ENCODE assay signal across 14 cellular contexts in genomic region chr6:163461696-163462095, GRCh38. TPM values are rescaled to one million over a fixed set of nuclear protein-coding genes. Genes with fewer than 3 reads are reported as not detected.
DNase-seq lines count a peak whose midpoint lies in the region; ATAC-seq and TF ChIP-seq lines count a peak whose summit lies in the region.
"Had no signal": no experiment of that assay in that cellular context is flagged by ENCODE, and none has a peak within 500 bp of the region (broad histone marks: within the 10 kb centered on the region; RNA-seq: fewer than 3 reads in every experiment).

No MANE protein-coding gene starts in this region.

- no peak for ATAC-seq in stimulated activated naive CD8-positive, alpha-beta T cell treated with anti-CD3 and anti-CD28 coated beads, Interleukin-15, amount 100 ng/mL, for 72 hours
- ATAC-seq in activated B cell treated with CpG ODN at 0.5 μM for 24 hours (ENCODE audit: low read depth), result no peak
- no peak for ATAC-seq in aorta (ENCODE audit: low FRiP score)
- ATAC-seq in GM19395 (IDR thresholded peaks at IDR 0.05; ENCODE audit: unreplicated experiment), result no peak
- ATAC-seq: Right ventricle myocardium inferior had no signal

- H3K36me3 ChIP-seq in subcutaneous abdominal adipose tissue (ENCODE audit: control insufficient read depth in 5 of 5, insufficient read depth in 5 of 5, low read length in 5 of 5) (peaks cover 0 to 14% (median 8%) of the 10 kb centered on the region in 5 donors), aorta (ENCODE audit: control insufficient read depth in 1 of 2, insufficient read depth in 2 of 2, low read length in 1 of 2) (no peaks in the 10 kb centered on the region)
- H3K36me3 ChIP-seq: stomach had no signal

- H3K4me3 Mint-ChIP-seq in stimulated activated naive CD8-positive, alpha-beta T cell treated with anti-CD3 and anti-CD28 coated beads, Interleukin-15, Interleukin-2, amounts not matched to agents 100 ng/mL and 50 ng/mL, for 24 hours, result peak overlapping the region; percentile 40
- H3K4me3 Mint-ChIP-seq in stimulated activated naive CD8-positive, alpha-beta T cell treated with anti-CD3 and anti-CD28 coated beads, Interleukin-15, amount 100 ng/mL, for 72 hours, result peak overlapping the region in 1 of 2 donors; percentile 15
- peak overlapping the region; percentile 35 for H3K4me3 Mint-ChIP-seq in activated B cell treated with CpG ODN at 0.5 μM for 24 hours

- H3K27me3 ChIP-seq in subcutaneous abdominal adipose tissue (ENCODE audit: control insufficient read depth in 5 of 5, insufficient read depth in 4 of 5, low read length in 5 of 5), result no peaks in the 10 kb centered on the region
- H3K27me3 ChIP-seq in aorta (ENCODE audit: control insufficient read depth in 1 of 2, insufficient read depth in 2 of 2, low read length in 1 of 2), result no peaks in the 10 kb centered on the region
- H3K27me3 ChIP-seq: BE2C, stomach had no signal

- no peak overlapping the region for H3K4me3 ChIP-seq in fibroblast of villous mesenchyme (ENCODE audit: low read depth, low read length)
- no peak overlapping the region for H3K4me3 ChIP-seq in subcutaneous abdominal adipose tissue (ENCODE audit: low read depth in 1 of 5, low read length in 5 of 5)
- no peak overlapping the region for H3K4me3 ChIP-seq in aorta (ENCODE audit: low read length in 2 of 2)

- DNase-seq in stimulated activated naive CD8-positive, alpha-beta T cell treated with anti-CD3 and anti-CD28 coated beads, Interleukin-15, amount 100 ng/mL, for 72 hours, result no peak
- no peak for DNase-seq in activated B cell treated with CpG ODN at 0.5 μM for 24 hours
- DNase-seq in fibroblast of villous mesenchyme (ENCODE audit: low read depth), result peak; percentile 27
- no peak for DNase-seq in aorta
- no peak for DNase-seq in superior temporal gyrus (ENCODE audit: extremely low spot score)
- DNase-seq: activated CD8-positive, alpha-beta memory T cell treated with anti-CD3 and anti-CD28 coated beads, Interleukin-2, amount 50 U/mL, for 48 hours; BE2C; effector CD8-positive, alpha-beta T cell; H7; stomach had no signal

- TF ChIP-seq CTCF in activated B cell treated with CpG ODN at 0.5 μM for 24 hours (IDR thresholded peaks at IDR 0.05) (no peak), fibroblast of villous mesenchyme (IDR thresholded peaks at IDR 0.05; ENCODE audit: insufficient read depth, low read depth, low read length) (no peak)

- WGBS in aorta, 2 donors, result 95 to 96% methylated on average over 3 of the region's 3 CpGs

- no peaks in the 10 kb centered on the region for H3K9me3 Mint-ChIP-seq in stimulated activated naive CD8-positive, alpha-beta T cell treated with anti-CD3 and anti-CD28 coated beads, Interleukin-15, Interleukin-2, amounts not matched to agents 100 ng/mL and 50 ng/mL, for 24 hours
- peaks cover 0 to 6% of the 10 kb centered on the region in 2 donors for H3K9me3 Mint-ChIP-seq in stimulated activated naive CD8-positive, alpha-beta T cell treated with anti-CD3 and anti-CD28 coated beads, Interleukin-15, amount 100 ng/mL, for 72 hours
- H3K9me3 Mint-ChIP-seq in activated B cell treated with CpG ODN at 0.5 μM for 24 hours, result no peaks in the 10 kb centered on the region

- peak overlapping the region; percentile 38 for H3K27ac ChIP-seq in subcutaneous abdominal adipose tissue (ENCODE audit: low read depth, low read length)
- H3K27ac ChIP-seq in aorta (ENCODE audit: low read depth in 1 of 2, low read length in 2 of 2), result no peak overlapping the region

- H3K27ac Mint-ChIP-seq in stimulated activated naive CD8-positive, alpha-beta T cell treated with anti-CD3 and anti-CD28 coated beads, Interleukin-15, Interleukin-2, amounts not matched to agents 100 ng/mL and 50 ng/mL, for 24 hours, result peak overlapping the region; percentile 43
- no peak overlapping the region for H3K27ac Mint-ChIP-seq in stimulated activated naive CD8-positive, alpha-beta T cell treated with anti-CD3 and anti-CD28 coated beads, Interleukin-15, amount 100 ng/mL, for 72 hours
- H3K27ac Mint-ChIP-seq in activated B cell treated with CpG ODN at 0.5 μM for 24 hours, result no peak overlapping the region

- peaks cover 44% of the 10 kb centered on the region for H3K36me3 Mint-ChIP-seq in stimulated activated naive CD8-positive, alpha-beta T cell treated with anti-CD3 and anti-CD28 coated beads, Interleukin-15, Interleukin-2, amounts not matched to agents 100 ng/mL and 50 ng/mL, for 24 hours (ENCODE audit: low read depth)
- H3K36me3 Mint-ChIP-seq in activated B cell treated with CpG ODN at 0.5 μM for 24 hours (ENCODE audit: low read depth), result peaks cover 39% of the 10 kb centered on the region

- no peaks in the 10 kb centered on the region for H3K27me3 Mint-ChIP-seq in stimulated activated naive CD8-positive, alpha-beta T cell treated with anti-CD3 and anti-CD28 coated beads, Interleukin-15, Interleukin-2, amounts not matched to agents 100 ng/mL and 50 ng/mL, for 24 hours
- no peaks in the 10 kb centered on the region for H3K27me3 Mint-ChIP-seq in stimulated activated naive CD8-positive, alpha-beta T cell treated with anti-CD3 and anti-CD28 coated beads, Interleukin-15, amount 100 ng/mL, for 72 hours
- no peaks in the 10 kb centered on the region for H3K27me3 Mint-ChIP-seq in activated B cell treated with CpG ODN at 0.5 μM for 24 hours

- no peak overlapping the region for H3K9ac ChIP-seq in subcutaneous abdominal adipose tissue (ENCODE audit: low read length in 5 of 5)

- peaks cover 0 to 48% (median 34%) of the 10 kb centered on the region in 5 donors for H3K4me1 ChIP-seq in subcutaneous abdominal adipose tissue (ENCODE audit: control insufficient read depth in 5 of 5, insufficient read depth in 5 of 5, low read length in 5 of 5)
- peaks cover 5 to 10% of the 10 kb centered on the region in 2 donors for H3K4me1 ChIP-seq in aorta (ENCODE audit: control insufficient read depth in 1 of 2, insufficient read depth in 2 of 2, low read length in 2 of 2)
- H3K4me1 ChIP-seq: BE2C had no signal

- intact Hi-C loops in activated B cell treated with CpG ODN at 0.5 μM for 24 hours (cut with micrococcal nuclease), result loop anchor here (2.0 kb wide), 1 partner anchor 21 kb away; no protein-coding TSS in a partner anchor
- intact Hi-C loops in aorta (cut with DNase I), result no loop called here

- no peaks in the 10 kb centered on the region for H3K9me3 ChIP-seq in subcutaneous abdominal adipose tissue (ENCODE audit: control insufficient read depth in 5 of 5, low read length in 5 of 5)
- H3K9me3 ChIP-seq in aorta (ENCODE audit: control insufficient read depth, low read length), result no peaks in the 10 kb centered on the region
- H3K9me3 ChIP-seq: BE2C, stomach had no signal

- POLR2A ChIA-PET in activated B cell treated with CpG ODN at 0.5 μM for 24 hours (lab: Charles Lee), result no interaction called here

- CTCF ChIA-PET in activated B cell treated with CpG ODN at 0.5 μM for 24 hours (lab: Charles Lee), result no interaction called here

- peaks cover 63% of the 10 kb centered on the region for H3K4me1 Mint-ChIP-seq in stimulated activated naive CD8-positive, alpha-beta T cell treated with anti-CD3 and anti-CD28 coated beads, Interleukin-15, Interleukin-2, amounts not matched to agents 100 ng/mL and 50 ng/mL, for 24 hours (ENCODE audit: low read depth)
- peaks cover 53% of the 10 kb centered on the region for H3K4me1 Mint-ChIP-seq in stimulated activated naive CD8-positive, alpha-beta T cell treated with anti-CD3 and anti-CD28 coated beads, Interleukin-15, amount 100 ng/mL, for 72 hours
- H3K4me1 Mint-ChIP-seq in activated B cell treated with CpG ODN at 0.5 μM for 24 hours, result peaks cover 65% of the 10 kb centered on the region

RNA-seq across cellular contexts. Expression of gene QKI, which starts 47.2 kb away (rescaled TPM):
- total RNA-seq in activated B cell treated with CpG ODN at 0.5 μM for 24 hours (61.5 and 66.6 TPM in 2 replicates), fibroblast of villous mesenchyme (153 and 170 TPM in 2 replicates), aorta (100 to 1,000 TPM; 149 to 213 TPM)
- polyA plus RNA-seq in aorta, result 10 to 100 TPM; 27.1 to 30.1 TPM
